ENCODE assay signal across 1 cellular context in the genomic region with DNA sequence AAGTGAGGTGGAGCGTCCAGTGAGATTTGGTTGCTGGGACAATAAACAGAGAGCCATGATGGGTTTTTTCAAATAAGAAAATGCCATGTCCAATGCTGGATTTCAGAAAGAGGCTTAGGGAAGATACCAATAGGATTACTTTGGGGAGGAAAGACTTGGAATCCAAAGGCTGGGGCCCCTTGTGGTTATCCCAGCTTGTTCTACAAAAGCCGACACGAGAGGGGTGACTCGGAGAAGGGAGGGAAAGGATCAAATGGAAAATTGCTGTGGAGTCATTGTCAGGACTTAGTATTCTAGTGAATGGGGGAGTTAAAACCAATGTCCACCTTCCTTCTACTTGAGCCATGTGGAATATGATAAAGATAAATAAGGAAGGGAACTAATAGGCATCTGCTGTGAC.
TF ChIP-seq lines count a peak whose summit lies in the region.

No MANE protein-coding gene starts in this region.

TF ChIP-seq in HepG2, 621 proteins besides CTCF, POLR2A, EP300 and RAD21 (continued from another document):
- TF ChIP-seq, protein P1, sequence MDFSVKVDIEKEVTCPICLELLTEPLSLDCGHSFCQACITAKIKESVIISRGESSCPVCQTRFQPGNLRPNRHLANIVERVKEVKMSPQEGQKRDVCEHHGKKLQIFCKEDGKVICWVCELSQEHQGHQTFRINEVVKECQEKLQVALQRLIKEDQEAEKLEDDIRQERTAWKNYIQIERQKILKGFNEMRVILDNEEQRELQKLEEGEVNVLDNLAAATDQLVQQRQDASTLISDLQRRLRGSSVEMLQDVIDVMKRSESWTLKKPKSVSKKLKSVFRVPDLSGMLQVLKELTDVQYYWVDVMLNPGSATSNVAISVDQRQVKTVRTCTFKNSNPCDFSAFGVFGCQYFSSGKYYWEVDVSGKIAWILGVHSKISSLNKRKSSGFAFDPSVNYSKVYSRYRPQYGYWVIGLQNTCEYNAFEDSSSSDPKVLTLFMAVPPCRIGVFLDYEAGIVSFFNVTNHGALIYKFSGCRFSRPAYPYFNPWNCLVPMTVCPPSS (IDR thresholded peaks at IDR 0.05): no peak
